15 cellular contexts compared by ENCODE assay signal in genomic region chr3:173617490-173617889, GRCh38.
DNase-seq lines count a peak whose midpoint lies in the region; ATAC-seq, FAIRE-seq and TF ChIP-seq lines count a peak whose summit lies in the region.
"Had no signal": no experiment of that assay in that cellular context is flagged by ENCODE, and none has a peak within 500 bp of the region (broad histone marks: within the 10 kb centered on the region; RNA-seq: fewer than 3 reads in every experiment).

No MANE protein-coding gene starts in this region.

- TF ChIP-seq POLR2A in adrenal gland (IDR thresholded peaks at IDR 0.05), result no peak

- intact Hi-C loops in Right ventricle myocardium inferior (cut with DNase I) (loop anchor here (5.0 kb wide), 1 partner anchor 45 kb away; no protein-coding TSS in a partner anchor), adrenal gland (cut with DNase I) (no loop called here), kidney (cut with DNase I) (no loop called here), aorta (cut with DNase I) (no loop called here)

- WGBS in adrenal gland, 4 donors, result 48 to 59% (median 56%) methylated on average over 5 of the region's 5 CpGs
- 7 to 11% methylated on average over 5 of the region's 5 CpGs for WGBS in aorta, 2 donors

- no peaks in the 10 kb centered on the region for H3K4me1 ChIP-seq in right atrium auricular region
- no peaks in the 10 kb centered on the region for H3K4me1 ChIP-seq in adrenal gland (replicated peaks in 1 of 2)
- H3K4me1 ChIP-seq in kidney (ENCODE audit: control insufficient read depth in 1 of 2, insufficient read depth in 1 of 2, low read depth in 1 of 2, low read length in 2 of 2), result no peaks in the 10 kb centered on the region
- peaks cover 0 to 3% of the 10 kb centered on the region in 2 donors for H3K4me1 ChIP-seq in aorta (ENCODE audit: control insufficient read depth in 1 of 2, insufficient read depth in 2 of 2, low read length in 2 of 2)
- H3K4me1 ChIP-seq: colonic mucosa had no signal

- no peak overlapping the region for H3K27ac ChIP-seq in right atrium auricular region
- no peak overlapping the region for H3K27ac ChIP-seq in adrenal gland
- no peak overlapping the region for H3K27ac ChIP-seq in kidney (ENCODE audit: low read depth in 2 of 2, low read length in 2 of 2)
- H3K27ac ChIP-seq in aorta (ENCODE audit: low read depth in 1 of 2, low read length in 2 of 2), result no peak overlapping the region
- H3K27ac ChIP-seq: BLaER1 treated with 17β-estradiol and CSF1 and Interleukin-3, amounts not matched to agents 10 nM and 100 nM; colonic mucosa; RWPE1 had no signal

- peak; percentile 88 for ATAC-seq in Right ventricle myocardium inferior
- ATAC-seq in aorta (ENCODE audit: low FRiP score), result no peak
- ATAC-seq: activated naive CD4-positive, alpha-beta T cell treated with anti-CD3 and anti-CD28 coated beads, Interleukin-2, amount 50 U/mL, for 72 hours had no signal

- H3K27me3 ChIP-seq in right atrium auricular region (no peaks in the 10 kb centered on the region), adrenal gland (no peaks in the 10 kb centered on the region), aorta (ENCODE audit: control insufficient read depth in 1 of 2, insufficient read depth in 2 of 2, low read length in 1 of 2) (no peaks in the 10 kb centered on the region)
- H3K27me3 ChIP-seq: BLaER1 treated with 17β-estradiol and CSF1 and Interleukin-3, amounts not matched to agents 10 nM and 100 nM; colonic mucosa had no signal

- no peak for DNase-seq in Right ventricle myocardium inferior (ENCODE audit: missing footprints)
- DNase-seq in right atrium auricular region (ENCODE audit: low spot score), result no peak
- DNase-seq in adrenal gland, result peak in 4 of 7 donors; percentile 1 to 59 (median 14)
- peak; percentile 46 for DNase-seq in kidney
- DNase-seq in aorta, result peak; percentile 48 to 80
- no peak for DNase-seq in foreskin fibroblast
- no peak for DNase-seq in GDM1 (lab: John Stamatoyannopoulos, UW)
- no peak for DNase-seq in COLO668 (lab: John Stamatoyannopoulos, UW; ENCODE audit: unreplicated experiment)
- DNase-seq: colonic mucosa, Kasumi-1, NCI-H1417 treated with DMSO at 0.1 percent for 48 hours, nucleus accumbens had no signal

- H3K9me3 ChIP-seq in right atrium auricular region, result no peaks in the 10 kb centered on the region
- no peaks in the 10 kb centered on the region for H3K9me3 ChIP-seq in adrenal gland (replicated peaks in 1 of 3)
- H3K9me3 ChIP-seq in kidney (ENCODE audit: control insufficient read depth in 1 of 2, low read length in 2 of 2), result no peaks in the 10 kb centered on the region
- H3K9me3 ChIP-seq in aorta (ENCODE audit: control insufficient read depth, low read length), result no peaks in the 10 kb centered on the region
- H3K9me3 ChIP-seq: BLaER1 treated with 17β-estradiol and CSF1 and Interleukin-3, amounts not matched to agents 10 nM and 100 nM; colonic mucosa had no signal

- H3K36me3 ChIP-seq in right atrium auricular region, result no peaks in the 10 kb centered on the region
- H3K36me3 ChIP-seq in adrenal gland (replicated peaks in 1 of 2), result no peaks in the 10 kb centered on the region
- no peaks in the 10 kb centered on the region for H3K36me3 ChIP-seq in kidney (ENCODE audit: control insufficient read depth in 1 of 2, insufficient read depth in 2 of 2, low read length in 2 of 2)
- no peaks in the 10 kb centered on the region for H3K36me3 ChIP-seq in aorta (ENCODE audit: control insufficient read depth in 1 of 2, insufficient read depth in 2 of 2, low read length in 1 of 2)
- H3K36me3 ChIP-seq: BLaER1 treated with 17β-estradiol and CSF1 and Interleukin-3, amounts not matched to agents 10 nM and 100 nM; colonic mucosa had no signal

- H3K4me3 ChIP-seq in right atrium auricular region (no peak overlapping the region), adrenal gland (no peak overlapping the region), kidney (ENCODE audit: low read length in 2 of 2) (no peak overlapping the region), aorta (ENCODE audit: low read length in 2 of 2) (no peak overlapping the region), foreskin fibroblast (ENCODE audit: low read depth in 1 of 2, low read length in 2 of 2) (no peak overlapping the region)
- H3K4me3 ChIP-seq: BLaER1 treated with 17β-estradiol and CSF1 and Interleukin-3, amounts not matched to agents 10 nM and 100 nM; colonic mucosa had no signal

- no peak for FAIRE-seq in kidney (lab: Jason Lieb, UNC)

- H3K9ac ChIP-seq in kidney (ENCODE audit: low read length in 2 of 2), result no peak overlapping the region
- H3K9ac ChIP-seq: BLaER1 treated with 17β-estradiol and CSF1 and Interleukin-3, amounts not matched to agents 10 nM and 100 nM had no signal

- TF ChIP-seq CTCF in right atrium auricular region (IDR thresholded peaks at IDR 0.05) (no peak), adrenal gland (IDR thresholded peaks at IDR 0.05) (no peak), kidney (IDR thresholded peaks at IDR 0.05; ENCODE audit: borderline replicate concordance, extremely low read depth, insufficient read depth) (no peak), foreskin fibroblast (IDR thresholded peaks at IDR 0.05; ENCODE audit: low read depth, low read length) (no peak)

Comparison
In these comparisons a context has a peak if more than half of its experiments do, and no peak if none do; other contexts are left out.
1. DNase-seq: peak in adrenal gland (4 of 7), kidney (single experiment) and aorta (2 of 2); none in Right ventricle myocardium inferior (single experiment), right atrium auricular region (single experiment), foreskin fibroblast (0 of 2), GDM1 (single experiment) and COLO668 (single experiment).